29 cellular contexts compared by ENCODE assay signal in the genomic region with DNA sequence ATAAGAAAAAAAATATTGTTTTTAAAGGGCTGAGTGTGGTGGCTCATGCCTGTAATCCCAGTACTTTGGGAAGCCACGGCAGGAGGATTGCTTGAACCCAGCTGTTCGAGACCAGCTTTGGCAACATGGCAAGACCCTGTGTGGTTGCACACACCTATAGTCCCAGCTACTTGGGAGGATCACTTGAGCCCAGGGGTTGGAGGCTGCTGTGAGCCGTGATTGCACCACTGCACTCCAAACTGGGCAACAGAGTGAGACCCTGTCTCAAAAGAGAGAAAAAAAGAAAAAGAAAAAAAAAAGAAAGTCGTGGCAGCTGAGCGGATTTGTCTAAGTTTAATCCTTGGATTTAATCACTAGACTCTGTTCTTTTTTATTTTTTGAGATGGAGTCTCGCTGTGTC.
"Had no signal": no experiment of that assay in that cellular context is flagged by ENCODE, and none has a peak within 500 bp of the region (broad histone marks: within the 10 kb centered on the region; RNA-seq: fewer than 3 reads in every experiment).

No MANE protein-coding gene starts in this region.

- H3K36me3 ChIP-seq: adrenal gland, ascending aorta, breast epithelium, cardiac muscle cell, colonic mucosa, esophagus squamous epithelium, gastroesophageal sphincter, heart right ventricle had no signal

- DNase-seq: activated B cell treated with CpG ODN at 0.5 μM for 24 hours; activated CD4-positive, alpha-beta T cell treated with anti-CD3 and anti-CD28 coated beads for 48 hours; activated CD4-positive, alpha-beta T cell treated with anti-CD3 and anti-CD28 coated beads, Interleukin-2, amount 50 U/mL, for 1 hour; activated CD4-positive, alpha-beta T cell treated with anti-CD3 and anti-CD28 coated beads, Interleukin-2, amount 50 U/mL, for 48 hours; activated CD8-positive, alpha-beta memory T cell treated with anti-CD3 and anti-CD28 coated beads for 24 hours; activated CD8-positive, alpha-beta T cell treated with anti-CD3 and anti-CD28 coated beads for 36 hours; activated effector memory CD4-positive, alpha-beta T cell treated with anti-CD3 and anti-CD28 coated beads, Interleukin-2, amount 50 U/mL, for 16 hours; activated naive CD4-positive, alpha-beta T cell treated with anti-CD3 and anti-CD28 coated beads for 36 hours; activated naive CD8-positive, alpha-beta T cell treated with anti-CD3 and anti-CD28 coated beads for 36 hours; activated naive CD8-positive, alpha-beta T cell treated with anti-CD3 and anti-CD28 coated beads, Interleukin-2, amount 50 U/mL, for 24 hours; activated T-cell treated with anti-CD3 and anti-CD28 coated beads, Interleukin-2, amount 50 U/mL, for 4 hours; adrenal gland; central memory CD4-positive, alpha-beta T cell; cerebellar nuclear complex; colonic mucosa; effector CD8-positive, alpha-beta T cell; esophagus squamous epithelium; foreskin melanocyte; heart right ventricle; T-helper 2 cell had no signal

- FAIRE-seq: endometrium, endothelial cell of umbilical vein had no signal

- H3K27me3 ChIP-seq: adrenal gland, ascending aorta, breast epithelium, cardiac muscle cell, colonic mucosa had no signal

- H3K4me1 ChIP-seq: adrenal gland, ascending aorta, breast epithelium, colonic mucosa, gastroesophageal sphincter, heart right ventricle had no signal

- H3K9me3 ChIP-seq: adrenal gland, ascending aorta, breast epithelium, colonic mucosa, esophagus squamous epithelium, gastroesophageal sphincter, heart right ventricle had no signal

- ATAC-seq: activated CD4-positive, CD25-positive, alpha-beta regulatory T cell treated with anti-CD3 and anti-CD28 coated beads, Interleukin-2, amount 50 U/mL, for 24 hours; activated CD8-positive, alpha-beta T cell treated with anti-CD3 and anti-CD28 coated beads for 36 hours; activated naive CD8-positive, alpha-beta T cell treated with anti-CD3 and anti-CD28 coated beads, Interleukin-2, amount 50 U/mL, for 24 hours; activated T-cell treated with anti-CD3 and anti-CD28 coated beads, Interleukin-2, amount 50 U/mL, for 4 hours; activated T-helper 17 cell treated with anti-CD3 and anti-CD28 coated beads, Interleukin-2, amount 50 U/mL, for 72 hours; gastroesophageal sphincter; heart right ventricle had no signal

- H3K4me3 ChIP-seq: adrenal gland, ascending aorta, breast epithelium, cardiac muscle cell, colonic mucosa, esophagus squamous epithelium, gastroesophageal sphincter, heart right ventricle had no signal

- H3K27ac ChIP-seq: adrenal gland, ascending aorta, breast epithelium, colonic mucosa, epithelial cell of prostate, esophagus squamous epithelium, gastroesophageal sphincter, heart right ventricle had no signal
